In the genomic region with DNA sequence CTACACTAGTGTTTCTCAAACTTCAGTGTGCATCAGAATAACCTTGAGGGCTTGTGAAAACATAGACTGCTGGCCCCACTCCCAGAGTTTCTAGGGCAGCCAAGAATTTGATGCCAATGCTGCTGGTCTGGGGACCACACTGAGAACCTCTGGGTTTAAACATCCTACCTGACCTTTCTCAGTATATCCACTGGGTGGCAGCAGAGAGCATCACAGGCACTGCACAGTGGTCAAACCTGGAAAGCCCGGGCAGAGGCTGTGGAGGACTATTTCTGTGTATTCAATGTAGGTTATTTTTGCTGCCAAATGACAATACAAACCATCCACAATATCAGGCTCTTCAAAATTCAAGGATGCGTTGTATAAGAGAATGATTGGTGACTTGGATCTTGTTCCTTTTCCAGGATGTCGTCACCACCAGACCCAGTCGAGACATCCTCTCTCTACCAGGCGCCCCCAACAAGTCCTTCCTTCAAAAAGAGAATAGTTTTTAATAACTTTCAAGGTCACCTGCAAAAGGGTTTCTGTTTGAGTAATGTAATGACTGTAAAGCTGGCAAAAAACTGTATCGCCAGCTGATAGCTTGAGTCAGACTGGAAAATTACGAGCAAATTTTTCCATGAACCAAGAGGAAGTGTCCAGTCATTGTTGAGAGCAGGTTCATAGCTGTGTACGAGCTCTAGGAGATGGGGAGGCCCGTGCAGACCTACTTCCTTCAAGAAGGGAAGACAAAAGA, we compare ENCODE assay signal across 8 cellular contexts. TPM values are rescaled to one million over a fixed set of nuclear protein-coding genes. Genes with fewer than 3 reads are reported as not detected.
DNase-seq lines count a peak whose midpoint lies in the region; ATAC-seq, FAIRE-seq and TF ChIP-seq lines count a peak whose summit lies in the region.

No MANE protein-coding gene starts in this region.

- H3K9me3 ChIP-seq in OCI-LY3 (ENCODE audit: insufficient read depth, low read length): no peaks in the 10 kb centered on the region

- peaks cover 19 to 47% of the 10 kb centered on the region in 2 donors for H3K27me3 Mint-ChIP-seq in natural killer cell (ENCODE audit: low read depth in 2 of 2)
- H3K27me3 Mint-ChIP-seq in stimulated activated naive CD8-positive, alpha-beta T cell treated with anti-CD3 and anti-CD28 coated beads, Interleukin-15, amount 100 ng/mL, for 72 hours: peaks cover 21% of the 10 kb centered on the region

- peak; percentile 97 for TF ChIP-seq CTCF in OCI-LY3 (IDR thresholded peaks at IDR 0.05; ENCODE audit: low read depth, low read length)
- TF ChIP-seq CTCF in epithelial cell of proximal tubule (conservative IDR thresholded peaks at IDR 0.05; ENCODE audit: low read depth, low read length): peak; percentile 96
- peak; percentile 94 for TF ChIP-seq CTCF in natural killer cell (IDR thresholded peaks at IDR 0.05)

- H3K4me3 Mint-ChIP-seq in natural killer cell: no peak overlapping the region
- H3K4me3 Mint-ChIP-seq in stimulated activated naive CD8-positive, alpha-beta T cell treated with anti-CD3 and anti-CD28 coated beads, Interleukin-15, amount 100 ng/mL, for 72 hours: peak overlapping the region; percentile 42 to 64

- H3K36me3 ChIP-seq in OCI-LY3 (replicated peaks; ENCODE audit: low read depth, low read length): no peaks in the 10 kb centered on the region

- intact Hi-C loops in natural killer cell (cut with micrococcal nuclease): loop anchor here (5.0 to 10.0 kb wide), 2 partner anchors 304 to 1966 kb away; no protein-coding TSS in a partner anchor

- peaks cover 11 to 12% of the 10 kb centered on the region in 2 donors for H3K4me1 Mint-ChIP-seq in natural killer cell
- peaks cover 48% of the 10 kb centered on the region for H3K4me1 Mint-ChIP-seq in stimulated activated naive CD8-positive, alpha-beta T cell treated with anti-CD3 and anti-CD28 coated beads, Interleukin-15, amount 100 ng/mL, for 72 hours

- H3K27ac ChIP-seq in OCI-LY3 (ENCODE audit: low read length): peak overlapping the region; percentile 90

- peak overlapping the region; percentile 63 for H3K9ac ChIP-seq in OCI-LY3 (ENCODE audit: low read length)

- H4K20me1 ChIP-seq in OCI-LY3 (ENCODE audit: insufficient read depth, low read length): no peaks in the 10 kb centered on the region

- H3K9me3 Mint-ChIP-seq in natural killer cell: no peaks in the 10 kb centered on the region
- H3K9me3 Mint-ChIP-seq in stimulated activated naive CD8-positive, alpha-beta T cell treated with anti-CD3 and anti-CD28 coated beads, Interleukin-15, amount 100 ng/mL, for 72 hours: no peaks in the 10 kb centered on the region

- DNase-seq in DMS53 treated with DMSO at 0.1 percent for 48 hours (lab: John Stamatoyannopoulos, UW; ENCODE audit: unreplicated experiment) (peak; percentile 40), HTR-8/SVneo (ENCODE audit: insufficient read length, low spot score) (peak; percentile 65), activated T-cell treated with anti-CD3 and anti-CD28 coated beads for 1 hour (ENCODE audit: low read depth) (peak; percentile 47), epithelial cell of proximal tubule (ENCODE audit: low read depth) (no peak), natural killer cell (peak; percentile 44)
- DNase-seq in stimulated activated naive CD8-positive, alpha-beta T cell treated with anti-CD3 and anti-CD28 coated beads, Interleukin-15, amount 100 ng/mL, for 72 hours: peak; percentile 68 to 71

- FAIRE-seq in HTR-8/SVneo (lab: Jason Lieb, UNC): peak; percentile 36

- H3K36me3 Mint-ChIP-seq in natural killer cell: no peaks in the 10 kb centered on the region

- peaks cover 48% of the 10 kb centered on the region for H3K4me1 ChIP-seq in OCI-LY3 (ENCODE audit: low read length)

- no peak overlapping the region for H3K27ac Mint-ChIP-seq in natural killer cell
- peak overlapping the region; percentile 2 to 69 for H3K27ac Mint-ChIP-seq in stimulated activated naive CD8-positive, alpha-beta T cell treated with anti-CD3 and anti-CD28 coated beads, Interleukin-15, amount 100 ng/mL, for 72 hours

- H3K4me3 ChIP-seq in OCI-LY3 (ENCODE audit: low read length) (peak overlapping the region; percentile 60), epithelial cell of proximal tubule (ENCODE audit: low read depth, low read length) (no peak overlapping the region)

- no peaks in the 10 kb centered on the region for H3K27me3 ChIP-seq in OCI-LY3 (ENCODE audit: low read depth, low read length)

- ATAC-seq in GM21447 (IDR thresholded peaks at IDR 0.05; ENCODE audit: unreplicated experiment) (peak; percentile 81), natural killer cell (peak; percentile 88 to 96 (median 96))
- ATAC-seq in stimulated activated naive CD8-positive, alpha-beta T cell treated with anti-CD3 and anti-CD28 coated beads, Interleukin-15, amount 100 ng/mL, for 72 hours: peak; percentile 87

- H3K4me2 ChIP-seq in OCI-LY3 (ENCODE audit: low read length): peak overlapping the region; percentile 78

- H2AFZ ChIP-seq in OCI-LY3 (ENCODE audit: low read depth, low read length): peak overlapping the region; percentile 28; the same call in 1 of the 2 replicates

- no peaks in the 10 kb centered on the region for H3K79me2 ChIP-seq in OCI-LY3 (ENCODE audit: low read length)

RNA-seq across cellular contexts. Expression of a gene that starts 30.6 kb away (rescaled TPM):
- total RNA-seq in epithelial cell of proximal tubule (0.06 and 0.14 TPM in 2 replicates), natural killer cell (not detected)

Comparison
In these comparisons a context has a peak if more than half of its experiments do, and no peak if none do; other contexts are left out.
1. H3K27ac Mint-ChIP-seq: peak in stimulated activated naive CD8-positive, alpha-beta T cell treated with anti-CD3 and anti-CD28 coated beads, Interleukin-15, amount 100 ng/mL, for 72 hours (2 of 2); none in natural killer cell (0 of 2).
2. Peak in every context shown above with its lines, with median percentiles within 50 percentile points of each other: ATAC-seq and CTCF ChIP-seq.